Comparison of ENCODE assay signal across 8 cellular contexts in the genomic region with DNA sequence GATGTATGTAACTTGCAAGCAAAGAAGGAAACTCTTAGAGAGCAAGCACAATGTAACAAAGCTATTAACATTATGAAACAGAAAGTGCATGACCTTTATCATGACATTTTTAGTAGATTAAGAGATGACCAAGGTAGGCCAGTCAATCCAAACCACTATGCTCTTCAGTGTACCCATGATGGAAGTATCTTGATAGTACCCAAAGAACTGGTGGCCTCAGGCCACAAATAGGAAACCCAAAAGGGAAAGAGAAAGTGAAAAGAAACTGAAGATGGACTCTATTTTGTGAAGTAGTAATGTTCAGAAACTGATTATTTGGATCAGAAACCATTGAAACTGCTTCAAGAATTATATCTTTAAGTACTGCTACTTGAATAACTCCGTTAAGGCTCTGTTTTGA.
DNase-seq lines count a peak whose midpoint lies in the region; ATAC-seq, FAIRE-seq and TF ChIP-seq lines count a peak whose summit lies in the region.
"Not testable (repeated sequence)": the region's sequence is repeated elsewhere in the genome, so short reads cannot be mapped to it uniquely, and the experiment has no call there.

No MANE protein-coding gene starts in this region.

- peak; percentile 97 for FAIRE-seq in D721Med (lab: Jason Lieb, UNC)
- FAIRE-seq in H54 (lab: Jason Lieb, UNC): peak; percentile 80
- FAIRE-seq in colon (lab: Jason Lieb, UNC): peak; percentile 31

- peak; percentile 78 for ATAC-seq in GM18868 (IDR thresholded peaks at IDR 0.05; ENCODE audit: unreplicated experiment)
- ATAC-seq in GM19467 (IDR thresholded peaks at IDR 0.05; ENCODE audit: unreplicated experiment): peak; percentile 68
- ATAC-seq in HG03025 (IDR thresholded peaks at IDR 0.05; ENCODE audit: low FRiP score, unreplicated experiment): peak; percentile 74
- ATAC-seq in HG03378 (IDR thresholded peaks at IDR 0.05; ENCODE audit: unreplicated experiment): peak; percentile 81

- not testable (repeated sequence) for TF ChIP-seq CTCF in D721Med (IDR thresholded peaks at IDR 0.05; ENCODE audit: insufficient read depth, missing control alignments)

- not testable (repeated sequence) for DNase-seq in D721Med (ENCODE audit: insufficient read length, low spot score); H54 (ENCODE audit: insufficient read length, low spot score)
- DNase-seq in MV-4-11 (lab: John Stamatoyannopoulos, UW): peak; percentile 9

- not testable (repeated sequence) for TF ChIP-seq POLR2A in H54 (IDR thresholded peaks at IDR 0.05; ENCODE audit: low read depth, low read length)
